ENCODE assay signal across 1 cellular context in genomic region chr10:103238506-103239252, GRCh38.
A peak's percentile ranks its signal among the peaks of the same experiment; 100 is the strongest.
TF ChIP-seq lines count a peak whose summit lies in the region.

No MANE protein-coding gene starts in this region.

TF ChIP-seq in HepG2, 621 proteins besides CTCF, POLR2A, EP300 and RAD21 (continued from another document):
- no peak for TF ChIP-seq MLX (CRISPR knock-in tag; IDR thresholded peaks at IDR 0.05)
- TF ChIP-seq ARNT2 (CRISPR knock-in tag; IDR thresholded peaks at IDR 0.05; ENCODE audit: low read depth) = peak; percentile 52; the same call in 1 of the 2 replicates
- TF ChIP-seq PLRG1 (conservative IDR thresholded peaks at IDR 0.05) = no peak
- no peak for TF ChIP-seq ZNF703 (CRISPR knock-in tag; IDR thresholded peaks at IDR 0.05; ENCODE audit: borderline replicate concordance)
- TF ChIP-seq NCOA1 (CRISPR knock-in tag; IDR thresholded peaks at IDR 0.05) = no peak
- no peak for TF ChIP-seq ZNF598 (CRISPR knock-in tag; IDR thresholded peaks at IDR 0.05; ENCODE audit: borderline replicate concordance)
- TF ChIP-seq MIER3 (CRISPR knock-in tag; IDR thresholded peaks at IDR 0.05; ENCODE audit: borderline replicate concordance) = no peak
- peak; percentile 63; the same call in 1 of the 2 replicates for TF ChIP-seq ZNF710 (CRISPR knock-in tag; IDR thresholded peaks at IDR 0.05; ENCODE audit: borderline replicate concordance)
- TF ChIP-seq ZNF263 (CRISPR knock-in tag; IDR thresholded peaks at IDR 0.05) = peak; percentile 73
